ENCODE assay signal across 15 cellular contexts in the genomic region with DNA sequence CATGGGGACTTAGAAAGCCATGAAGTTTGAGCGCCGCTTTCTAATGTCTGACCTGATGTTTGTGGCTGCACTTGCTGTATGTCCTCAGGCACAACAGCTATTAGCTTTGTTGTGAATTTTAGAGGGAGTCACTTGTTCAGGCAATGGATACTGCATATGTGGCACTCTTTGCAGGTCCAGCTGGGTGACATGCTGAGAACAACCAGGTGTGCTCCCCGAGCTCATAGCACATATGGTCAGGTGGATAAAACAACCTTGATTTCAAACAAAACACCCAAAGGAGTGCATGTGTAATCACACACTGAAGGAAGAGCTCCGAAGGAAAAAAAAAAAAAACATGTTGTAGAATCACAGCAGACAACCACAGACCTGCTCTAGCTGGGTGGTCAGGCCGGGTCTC.
"Had no signal": no experiment of that assay in that cellular context is flagged by ENCODE, and none has a peak within 500 bp of the region (broad histone marks: within the 10 kb centered on the region; RNA-seq: fewer than 3 reads in every experiment).

No MANE protein-coding gene starts in this region.

- H3K4me1 ChIP-seq: testis had no signal

- DNase-seq: activated CD4-positive, alpha-beta T cell treated with anti-CD3 and anti-CD28 coated beads for 4 hours; activated CD8-positive, alpha-beta memory T cell treated with anti-CD3 and anti-CD28 coated beads, Interleukin-2, amount 50 U/mL, for 48 hours; activated CD8-positive, alpha-beta T cell treated with anti-CD3 and anti-CD28 coated beads, Interleukin-2, amount 10 ng/mL, durations not matched to agents 7 days and 5 days; activated naive CD4-positive, alpha-beta T cell treated with Interleukin-2 at 50 U/mL for 16 hours; cerebellar nuclear complex; dermis blood vessel endothelial cell; erythroblast; left lung; stimulated activated CD4-positive, alpha-beta T cell treated with anti-CD3 and anti-CD28 coated beads, Interleukin-4, amount 100 ng/mL, for 24 hours; T-helper 1 cell; testis had no signal

- H3K4me3 ChIP-seq: left lung, testis had no signal

- H3K36me3 Mint-ChIP-seq: memory B cell had no signal

- H3K27ac Mint-ChIP-seq: memory B cell had no signal

- H3K27ac ChIP-seq: left lung, testis, VCaP had no signal

- H3K9me3 ChIP-seq: left lung, testis had no signal

- H3K36me3 ChIP-seq: left lung had no signal

- H3K4me3 Mint-ChIP-seq: memory B cell; stimulated activated naive CD8-positive, alpha-beta T cell treated with anti-CD3 and anti-CD28 coated beads, Interleukin-15, Interleukin-2, amounts not matched to agents 100 ng/mL and 50 ng/mL, for 24 hours had no signal

- H3K9me3 Mint-ChIP-seq: memory B cell; nephron; stimulated activated naive CD8-positive, alpha-beta T cell treated with anti-CD3 and anti-CD28 coated beads, Interleukin-15, Interleukin-2, amounts not matched to agents 100 ng/mL and 50 ng/mL, for 24 hours had no signal

- H3K27me3 Mint-ChIP-seq: memory B cell; stimulated activated naive CD8-positive, alpha-beta T cell treated with anti-CD3 and anti-CD28 coated beads, Interleukin-15, Interleukin-2, amounts not matched to agents 100 ng/mL and 50 ng/mL, for 24 hours had no signal

- H3K27me3 ChIP-seq: left lung, testis had no signal
